In the genomic region with DNA sequence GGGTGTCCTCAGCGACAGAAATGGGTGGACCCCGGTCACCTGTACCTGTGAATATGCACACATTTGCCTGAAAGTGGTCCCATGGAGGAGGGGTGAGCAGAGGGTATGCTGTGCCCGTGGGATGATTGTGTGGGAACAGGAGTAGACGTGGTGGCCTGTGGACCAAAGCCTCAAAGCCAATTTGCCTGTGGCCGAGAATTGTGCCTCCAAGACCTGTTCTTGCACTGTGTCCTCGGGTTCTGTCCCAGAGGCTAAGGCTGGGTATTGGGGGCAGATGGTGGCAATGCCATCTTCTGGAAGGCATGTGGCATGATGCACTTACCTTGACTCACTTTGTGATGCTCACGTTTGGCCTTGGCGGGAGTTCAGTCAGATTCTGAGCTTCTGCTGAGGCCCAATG, we compare ENCODE assay signal across 20 cellular contexts.
A peak's percentile ranks its signal among the peaks of the same experiment; 100 is the strongest.
DNase-seq lines count a peak whose midpoint lies in the region; ATAC-seq, FAIRE-seq and TF ChIP-seq lines count a peak whose summit lies in the region.
"Had no signal": no experiment of that assay in that cellular context is flagged by ENCODE, and none has a peak within 500 bp of the region (broad histone marks: within the 10 kb centered on the region; RNA-seq: fewer than 3 reads in every experiment).

No MANE protein-coding gene starts in this region.

- no peak for TF ChIP-seq CTCF in esophagus muscularis mucosa (IDR thresholded peaks at IDR 0.05)
- TF ChIP-seq CTCF in left lung (IDR thresholded peaks at IDR 0.05) = no peak
- TF ChIP-seq CTCF in gastroesophageal sphincter (IDR thresholded peaks at IDR 0.05) = no peak

- H3K23ac ChIP-seq in neuronal stem cell (ENCODE audit: low read depth, low read length, poor library complexity) = no peak overlapping the region

- H3K9me2 ChIP-seq in Karpas-422 (replicated peaks; ENCODE audit: insufficient read depth, low read length) = no peaks in the 10 kb centered on the region

- H3K79me1 ChIP-seq in neuronal stem cell (ENCODE audit: low read depth, low read length) = no peaks in the 10 kb centered on the region

- no peaks in the 10 kb centered on the region for H3K79me2 ChIP-seq in Karpas-422 (ENCODE audit: low read length)

- H4K20me1 ChIP-seq in Karpas-422 (ENCODE audit: insufficient read depth, low read depth, low read length) = no peaks in the 10 kb centered on the region

- intact Hi-C loops in esophagus muscularis mucosa (cut with DNase I) = no loop called here
- intact Hi-C loops in left lung (cut with DNase I) = no loop called here

- H4K8ac ChIP-seq in neuronal stem cell (ENCODE audit: low read depth, low read length) = no peak overlapping the region

- peak overlapping the region; percentile 39 for H2BK5ac ChIP-seq in neuronal stem cell (ENCODE audit: low read length)

- H3K4me2 ChIP-seq in Karpas-422 (ENCODE audit: low read depth, low read length, poor library complexity, severe bottlenecking) (no peak overlapping the region), neuronal stem cell (ENCODE audit: insufficient read depth, low read length, poor library complexity, severe bottlenecking) (no peak overlapping the region)
- H3K4me2 ChIP-seq: GM23338 had no signal

- H2BK120ac ChIP-seq in neuronal stem cell (ENCODE audit: low read depth, low read length) = no peak overlapping the region

- H3K36me3 ChIP-seq in Karpas-422 (ENCODE audit: insufficient read depth, low read length) (no peaks in the 10 kb centered on the region), esophagus muscularis mucosa (no peaks in the 10 kb centered on the region), neuronal stem cell (replicated peaks in 1 of 2; ENCODE audit: control insufficient read depth in 2 of 2, insufficient read depth in 2 of 2, low read length in 2 of 2) (no peaks in the 10 kb centered on the region), left lung (no peaks in the 10 kb centered on the region), gastroesophageal sphincter (no peaks in the 10 kb centered on the region)
- H3K36me3 ChIP-seq: HAP-1 had no signal

- DNase-seq in GM12891 (ENCODE audit: insufficient read length, low spot score) = no peak
- peak; percentile 50 for DNase-seq in Karpas-422
- peak; percentile 87 for DNase-seq in esophagus muscularis mucosa (ENCODE audit: extremely low spot score)
- no peak for DNase-seq in neuronal stem cell (ENCODE audit: low spot score)
- no peak for DNase-seq in left lung
- DNase-seq in NCI-H2081 (lab: John Stamatoyannopoulos, UW) = no peak
- DNase-seq: C1 segment of cervical spinal cord; Calu3; CD4-positive, alpha-beta memory T cell; COR-L47; DMS53; DMS79 treated with DMSO at 0.1 percent for 48 hours; GF-D8; HFFc6 had no signal

- no peak overlapping the region for H2AFZ ChIP-seq in Karpas-422 (ENCODE audit: low read length)
- H2AFZ ChIP-seq in neuronal stem cell (ENCODE audit: low read length) = no peak overlapping the region
- H2AFZ ChIP-seq: GM23338 had no signal

- WGBS in esophagus muscularis mucosa = 79% methylated on average over 8 of the region's 8 CpGs
- no CpG with 5 or more reads among the region's 8 CpGs for WGBS in neuronal stem cell (ENCODE audit: extremely low coverage in 2 of 2, insufficient read length in 2 of 2, insufficient replicate concordance in 1 of 2), 2 donors
- 80 to 81% methylated on average over 1 to 5 of the region's 8 CpGs for WGBS in gastroesophageal sphincter (ENCODE audit: low coverage in 1 of 2), 2 donors

- H3K27ac ChIP-seq in Karpas-422 (ENCODE audit: low read length) = no peak overlapping the region
- no peak overlapping the region for H3K27ac ChIP-seq in esophagus muscularis mucosa (replicated peaks in 1 of 4)
- no peak overlapping the region for H3K27ac ChIP-seq in neuronal stem cell (replicated peaks; ENCODE audit: low read length)
- no peak overlapping the region for H3K27ac ChIP-seq in left lung
- H3K27ac ChIP-seq in gastroesophageal sphincter = no peak overlapping the region

- no peak overlapping the region for H2BK12ac ChIP-seq in neuronal stem cell (ENCODE audit: low read length)

- H3K14ac ChIP-seq in neuronal stem cell (ENCODE audit: low read length) = no peak overlapping the region

- H3K18ac ChIP-seq in neuronal stem cell (ENCODE audit: low read length) = no peak overlapping the region

- H4K91ac ChIP-seq in neuronal stem cell (ENCODE audit: low read depth, low read length, poor library complexity) = no peak overlapping the region

- no peak overlapping the region for H3K4ac ChIP-seq in neuronal stem cell (ENCODE audit: low read length)

- no peak overlapping the region for H3K4me3 ChIP-seq in Karpas-422 (ENCODE audit: low read length)
- no peak overlapping the region for H3K4me3 ChIP-seq in esophagus muscularis mucosa
- H3K4me3 ChIP-seq in neuronal stem cell (ENCODE audit: low read length in 2 of 2) = no peak overlapping the region
- no peak overlapping the region for H3K4me3 ChIP-seq in left lung
- H3K4me3 ChIP-seq in gastroesophageal sphincter = no peak overlapping the region
- H3K4me3 ChIP-seq: GM23338, HAP-1 had no signal

- no peak for TF ChIP-seq EP300 in esophagus muscularis mucosa (IDR thresholded peaks at IDR 0.05)
- TF ChIP-seq EP300 in gastroesophageal sphincter (IDR thresholded peaks at IDR 0.05) = no peak

- no peak for FAIRE-seq in GM12891 (lab: Jason Lieb, UNC)
- FAIRE-seq: GM19239, H54 had no signal

- H3K27me3 ChIP-seq in Karpas-422 (ENCODE audit: low read length) (no peaks in the 10 kb centered on the region), esophagus muscularis mucosa (peaks cover 0 to 43% (median 0%) of the 10 kb centered on the region in 4 donors), neuronal stem cell (ENCODE audit: control insufficient read depth in 3 of 3, insufficient read depth in 3 of 3, low read depth in 1 of 3, low read length in 3 of 3) (no peaks in the 10 kb centered on the region), left lung (peaks cover 0 to 8% of the 10 kb centered on the region in 2 donors), gastroesophageal sphincter (peaks cover 35% of the 10 kb centered on the region)

- H3K9ac ChIP-seq in Karpas-422 (ENCODE audit: low read length) (no peak overlapping the region), neuronal stem cell (ENCODE audit: low read depth, low read length, poor library complexity) (no peak overlapping the region)

- peak overlapping the region; percentile 13 for H2AK5ac ChIP-seq in neuronal stem cell (ENCODE audit: low read depth, low read length)

- ATAC-seq in left lung = no peak
- no peak for ATAC-seq in gastroesophageal sphincter
- no peak for ATAC-seq in GM19452 (IDR thresholded peaks at IDR 0.05; ENCODE audit: unreplicated experiment)
- ATAC-seq: GM23338 had no signal

- no peak overlapping the region for H2BK15ac ChIP-seq in neuronal stem cell (ENCODE audit: low read length)

- TF ChIP-seq POLR2A in GM12891 (IDR thresholded peaks at IDR 0.05; ENCODE audit: low read depth, low read length) (no peak), esophagus muscularis mucosa (IDR thresholded peaks at IDR 0.05; ENCODE audit: low read depth) (no peak), gastroesophageal sphincter (IDR thresholded peaks at IDR 0.05) (no peak)

- peaks cover 7% of the 10 kb centered on the region for H3K4me1 ChIP-seq in Karpas-422 (ENCODE audit: low read length)
- H3K4me1 ChIP-seq in esophagus muscularis mucosa = no peaks in the 10 kb centered on the region
- H3K4me1 ChIP-seq in neuronal stem cell (ENCODE audit: control insufficient read depth in 2 of 2, insufficient read depth in 1 of 2, low read depth in 1 of 2, low read length in 2 of 2) = no peaks in the 10 kb centered on the region
- no peaks in the 10 kb centered on the region for H3K4me1 ChIP-seq in left lung
- no peaks in the 10 kb centered on the region for H3K4me1 ChIP-seq in gastroesophageal sphincter
- H3K4me1 ChIP-seq: HAP-1 had no signal

- no peaks in the 10 kb centered on the region for H3K9me3 ChIP-seq in Karpas-422 (ENCODE audit: low read length)
- no peaks in the 10 kb centered on the region for H3K9me3 ChIP-seq in esophagus muscularis mucosa
- no peaks in the 10 kb centered on the region for H3K9me3 ChIP-seq in neuronal stem cell (replicated peaks in 1 of 2; ENCODE audit: control insufficient read depth in 2 of 2, insufficient read depth in 1 of 2, low read depth in 1 of 2, low read length in 2 of 2)
- no peaks in the 10 kb centered on the region for H3K9me3 ChIP-seq in left lung
- H3K9me3 ChIP-seq in gastroesophageal sphincter = no peaks in the 10 kb centered on the region
- H3K9me3 ChIP-seq: HAP-1 had no signal

TF ChIP-seq in GM12891, 5 proteins besides CTCF, POLR2A, EP300 and RAD21:
- TF ChIP-seq SPI1 (IDR thresholded peaks at IDR 0.05; ENCODE audit: low read depth, low read length) = peak; percentile 1; the same call in 1 of the 2 replicates
- TF ChIP-seq POU2F2 (IDR thresholded peaks at IDR 0.05; ENCODE audit: low read depth, low read length) = no peak
TF ChIP-seq in GM12891: peak in this region for 1.

Comparison
In these comparisons a context has a peak if more than half of its experiments do, and no peak if none do; other contexts are left out.
1. DNase-seq: peak in Karpas-422 (single experiment) and esophagus muscularis mucosa (single experiment); none in GM12891 (single experiment), neuronal stem cell (single experiment), left lung (0 of 2) and NCI-H2081 (0 of 2).